8 cellular contexts compared by ENCODE assay signal in the genomic region with DNA sequence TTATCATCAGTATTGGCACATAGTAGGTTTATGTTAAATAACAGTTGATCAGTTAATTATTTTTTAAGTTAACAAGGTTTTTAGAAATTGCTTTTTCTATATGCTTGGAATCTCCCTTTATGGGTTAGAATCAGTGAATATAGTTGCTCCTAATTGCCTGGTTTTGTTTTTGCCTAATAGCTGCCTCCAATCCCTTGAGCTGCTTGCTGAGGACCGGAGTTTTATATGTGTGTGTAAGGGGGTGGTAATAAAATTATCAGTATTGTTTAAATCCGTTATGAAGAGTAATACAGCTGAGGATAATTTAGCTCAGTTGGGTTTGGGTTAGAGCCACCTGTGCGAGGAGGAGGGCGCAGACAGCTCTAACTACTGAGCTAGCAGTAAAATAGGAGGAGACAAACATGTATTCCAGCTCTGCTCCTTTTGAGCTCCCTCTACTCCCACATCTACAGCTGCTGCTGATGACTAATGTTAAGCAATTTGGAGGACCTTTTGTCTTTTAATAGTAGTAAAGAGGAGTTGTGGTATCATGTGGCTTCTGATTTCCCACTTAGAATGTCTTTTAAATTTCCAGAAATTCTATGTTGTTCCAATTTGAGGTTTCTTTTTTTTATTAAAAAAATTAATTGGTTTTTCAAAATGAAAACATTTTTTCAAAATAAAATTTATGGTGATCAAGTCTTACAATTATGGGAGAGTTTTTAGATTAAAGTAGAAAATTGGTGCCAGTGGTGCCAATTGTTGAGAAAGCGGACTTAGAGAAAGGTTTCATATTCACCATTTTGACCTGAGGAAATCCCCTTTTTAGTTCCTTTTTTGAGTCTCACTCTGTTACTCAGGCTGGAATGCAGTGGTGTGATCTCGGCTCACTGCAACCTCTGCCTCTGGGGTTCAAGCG.
DNase-seq lines count a peak whose midpoint lies in the region; ATAC-seq, FAIRE-seq and TF ChIP-seq lines count a peak whose summit lies in the region.

No MANE protein-coding gene starts in this region.

- CTCF ChIA-PET in naive thymus-derived CD4-positive, alpha-beta T cell (lab: Charles Lee) = no interaction called here

- no peaks in the 10 kb centered on the region for H3K9me3 ChIP-seq in astrocyte (ENCODE audit: insufficient read depth, low read depth, low read length)
- H3K9me3 ChIP-seq in naive thymus-derived CD4-positive, alpha-beta T cell (ENCODE audit: control insufficient read depth in 2 of 3, low read length in 3 of 3) = no peaks in the 10 kb centered on the region

- H3K4me3 ChIP-seq in astrocyte (ENCODE audit: insufficient read depth, low read depth, low read length) = no peak overlapping the region
- H3K4me3 ChIP-seq in naive thymus-derived CD4-positive, alpha-beta T cell (ENCODE audit: low read length) = no peak overlapping the region

- no peak overlapping the region for H3K27ac ChIP-seq in astrocyte (ENCODE audit: low read depth, low read length)
- H3K27ac ChIP-seq in naive thymus-derived CD4-positive, alpha-beta T cell (ENCODE audit: low read depth, low read length) = no peak overlapping the region

- no peak overlapping the region for H2AFZ ChIP-seq in astrocyte (ENCODE audit: low read depth, low read length)

- FAIRE-seq in HTR-8/SVneo (lab: Jason Lieb, UNC) (no peak), astrocyte (lab: Jason Lieb, UNC) (no peak)

- POLR2A ChIA-PET in naive thymus-derived CD4-positive, alpha-beta T cell (lab: Charles Lee) = no interaction called here

- H3K27me3 ChIP-seq in astrocyte (ENCODE audit: insufficient read depth, low read length) = no peaks in the 10 kb centered on the region
- no peaks in the 10 kb centered on the region for H3K27me3 ChIP-seq in naive thymus-derived CD4-positive, alpha-beta T cell (ENCODE audit: control insufficient read depth in 2 of 2, insufficient read depth in 2 of 2, low read length in 2 of 2)

- H4K20me1 ChIP-seq in astrocyte (ENCODE audit: insufficient read depth, low read length) = peaks cover 49% of the 10 kb centered on the region

- intact Hi-C loops in naive thymus-derived CD4-positive, alpha-beta T cell (cut with micrococcal nuclease) = no loop called here

- DNase-seq in HTR-8/SVneo (ENCODE audit: insufficient read length, low spot score) = peak; percentile 61
- peak; percentile 82 for DNase-seq in astrocyte (ENCODE audit: low read depth)
- DNase-seq in naive thymus-derived CD4-positive, alpha-beta T cell = no peak
- no peak for DNase-seq in DMS153 (lab: John Stamatoyannopoulos, UW)
- DNase-seq in activated T-cell treated with anti-CD3 and anti-CD28 coated beads, Interleukin-2, amount 50 U/mL, for 4 hours = no peak
- no peak for DNase-seq in effector CD4-positive, alpha-beta T cell
- DNase-seq in cortex of kidney (lab: John Stamatoyannopoulos, UW) = no peak

- peaks cover 9% of the 10 kb centered on the region for H3K36me3 Mint-ChIP-seq in astrocyte (ENCODE audit: low read depth, unreplicated experiment)
- peaks cover 0 to 12% (median 7%) of the 10 kb centered on the region in 5 donors for H3K36me3 Mint-ChIP-seq in naive thymus-derived CD4-positive, alpha-beta T cell
- peaks cover 3% of the 10 kb centered on the region for H3K36me3 Mint-ChIP-seq in activated T-cell treated with anti-CD3 and anti-CD28 coated beads, Interleukin-2, amount 50 U/mL, for 4 hours (ENCODE audit: insufficient read depth)

- no peaks in the 10 kb centered on the region for H3K27me3 Mint-ChIP-seq in astrocyte (ENCODE audit: low read depth, unreplicated experiment)
- H3K27me3 Mint-ChIP-seq in naive thymus-derived CD4-positive, alpha-beta T cell = no peaks in the 10 kb centered on the region
- H3K27me3 Mint-ChIP-seq in activated T-cell treated with anti-CD3 and anti-CD28 coated beads, Interleukin-2, amount 50 U/mL, for 4 hours (ENCODE audit: low read depth) = no peaks in the 10 kb centered on the region

- H3K4me1 Mint-ChIP-seq in astrocyte (ENCODE audit: low read depth, unreplicated experiment) = peaks cover 9% of the 10 kb centered on the region
- peaks cover 0 to 3% (median 0%) of the 10 kb centered on the region in 7 donors for H3K4me1 Mint-ChIP-seq in naive thymus-derived CD4-positive, alpha-beta T cell
- H3K4me1 Mint-ChIP-seq in activated T-cell treated with anti-CD3 and anti-CD28 coated beads, Interleukin-2, amount 50 U/mL, for 4 hours (ENCODE audit: low read depth) = no peaks in the 10 kb centered on the region

- H3K4me3 Mint-ChIP-seq in astrocyte (ENCODE audit: unreplicated experiment) = no peak overlapping the region
- no peak overlapping the region for H3K4me3 Mint-ChIP-seq in naive thymus-derived CD4-positive, alpha-beta T cell
- H3K4me3 Mint-ChIP-seq in activated T-cell treated with anti-CD3 and anti-CD28 coated beads, Interleukin-2, amount 50 U/mL, for 4 hours = no peak overlapping the region

- peaks cover 5% of the 10 kb centered on the region for H3K36me3 ChIP-seq in astrocyte (ENCODE audit: insufficient read depth, low read length)
- H3K36me3 ChIP-seq in naive thymus-derived CD4-positive, alpha-beta T cell (ENCODE audit: control insufficient read depth in 2 of 3, insufficient read depth in 3 of 3, low read length in 3 of 3) = no peaks in the 10 kb centered on the region

- H3K4me2 ChIP-seq in astrocyte (ENCODE audit: low read length) = peak overlapping the region; percentile 47

- peaks cover 68% of the 10 kb centered on the region for H3K79me2 ChIP-seq in astrocyte (ENCODE audit: insufficient read depth, low read length)

- peaks cover 1% of the 10 kb centered on the region for H3K9me3 Mint-ChIP-seq in astrocyte (ENCODE audit: unreplicated experiment)
- no peaks in the 10 kb centered on the region for H3K9me3 Mint-ChIP-seq in naive thymus-derived CD4-positive, alpha-beta T cell
- no peaks in the 10 kb centered on the region for H3K9me3 Mint-ChIP-seq in activated T-cell treated with anti-CD3 and anti-CD28 coated beads, Interleukin-2, amount 50 U/mL, for 4 hours

- TF ChIP-seq CTCF in astrocyte (IDR thresholded peaks at IDR 0.05; ENCODE audit: insufficient read depth, low read depth, low read length) = no peak

- H3K9ac ChIP-seq in astrocyte (ENCODE audit: low read length) = no peak overlapping the region

- peak overlapping the region; percentile 6 for H3K27ac Mint-ChIP-seq in astrocyte (ENCODE audit: unreplicated experiment)
- no peak overlapping the region for H3K27ac Mint-ChIP-seq in naive thymus-derived CD4-positive, alpha-beta T cell

- H3K4me1 ChIP-seq in astrocyte (ENCODE audit: insufficient read depth, low read length) = peaks cover 5% of the 10 kb centered on the region
- H3K4me1 ChIP-seq in naive thymus-derived CD4-positive, alpha-beta T cell (ENCODE audit: control insufficient read depth in 2 of 2, insufficient read depth in 2 of 2, low read length in 2 of 2) = no peaks in the 10 kb centered on the region

- ATAC-seq in GM18502 (IDR thresholded peaks at IDR 0.05; ENCODE audit: poor library complexity, unreplicated experiment) = peak; percentile 63
- peak; percentile 48 for ATAC-seq in naive thymus-derived CD4-positive, alpha-beta T cell
- no peak for ATAC-seq in activated T-cell treated with anti-CD3 and anti-CD28 coated beads, Interleukin-2, amount 50 U/mL, for 4 hours

Comparison
In these comparisons a context has a peak if more than half of its experiments do, and no peak if none do; other contexts are left out.
1. ATAC-seq: peak in GM18502 (single experiment) and naive thymus-derived CD4-positive, alpha-beta T cell (single experiment); none in activated T-cell treated with anti-CD3 and anti-CD28 coated beads, Interleukin-2, amount 50 U/mL, for 4 hours (0 of 2).
2. DNase-seq: peak in HTR-8/SVneo (single experiment) and astrocyte (single experiment); none in naive thymus-derived CD4-positive, alpha-beta T cell (0 of 9), DMS153 (single experiment), activated T-cell treated with anti-CD3 and anti-CD28 coated beads, Interleukin-2, amount 50 U/mL, for 4 hours (single experiment), effector CD4-positive, alpha-beta T cell (single experiment) and cortex of kidney (single experiment).